In the genomic region with DNA sequence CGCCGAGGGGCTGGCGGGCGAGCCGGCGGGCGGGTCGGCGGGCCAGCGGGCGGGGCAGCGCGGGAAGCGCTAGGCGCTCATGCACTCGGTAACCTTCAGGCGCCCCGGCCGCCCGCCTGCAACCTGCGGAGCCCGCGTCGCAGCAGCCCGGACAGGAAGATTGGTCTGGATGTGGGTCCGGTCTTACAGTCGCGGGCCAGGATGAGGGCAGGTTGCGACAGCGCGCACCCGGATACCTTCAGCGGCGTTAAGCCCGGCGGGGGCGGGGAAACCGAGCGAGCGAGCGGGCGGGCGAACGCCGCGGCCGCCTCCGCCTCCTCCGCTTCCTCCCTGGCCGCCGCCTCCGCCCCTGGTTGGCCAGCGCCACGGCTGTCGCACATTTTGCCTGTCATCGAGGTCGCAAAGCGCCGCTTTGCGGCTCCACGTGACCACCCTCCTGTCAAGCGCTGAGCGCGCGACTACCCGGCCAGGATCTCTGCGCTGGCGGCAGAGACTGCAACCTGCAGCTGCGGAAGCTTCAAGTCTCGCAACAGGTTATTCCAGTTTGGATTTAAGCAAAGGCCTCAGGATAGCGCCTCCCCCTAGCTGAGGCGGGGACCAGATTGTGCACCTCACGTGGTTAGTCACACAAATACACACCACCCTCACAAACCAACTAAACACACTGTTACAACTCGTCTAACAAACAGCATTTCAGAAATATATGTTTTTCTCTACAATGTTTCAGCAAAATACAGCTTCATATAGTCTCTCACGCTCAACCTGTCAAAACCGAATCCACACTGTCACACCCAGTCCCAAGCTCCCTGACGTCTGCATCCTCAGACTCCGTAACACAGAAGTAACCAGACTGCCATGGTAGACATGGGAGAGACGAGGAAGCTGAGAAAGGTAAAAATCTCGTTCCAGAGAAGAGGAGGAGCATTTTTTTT, we compare ENCODE assay signal across 8 cellular contexts. TPM values are rescaled to one million over a fixed set of nuclear protein-coding genes. Genes with fewer than 3 reads are reported as not detected.
DNase-seq lines count a peak whose midpoint lies in the region; TF ChIP-seq lines count a peak whose summit lies in the region.

A gene (minus strand): TSS at position 355 of the 932 bp plus-strand sequence. CDS start 456 bp downstream, outside the sequence.

- no peaks in the 10 kb centered on the region for H4K20me1 ChIP-seq in neural cell (ENCODE audit: insufficient read depth)

- TF ChIP-seq CTCF in LNCaP clone FGC (IDR thresholded peaks at IDR 0.05; ENCODE audit: control insufficient read depth, extremely low read depth, insufficient read depth) (peak; percentile 27), fibroblast of villous mesenchyme (IDR thresholded peaks at IDR 0.05; ENCODE audit: insufficient read depth, low read depth, low read length) (peak; percentile 22), neural cell (IDR thresholded peaks at IDR 0.05; ENCODE audit: poor library complexity, severe bottlenecking) (peak; percentile 65), stomach (IDR thresholded peaks at IDR 0.05) (peak in 4 of 7 experiments; percentile 12 to 68 (median 47))

- H3F3A ChIP-seq in neural cell (ENCODE audit: insufficient read depth, low read length, poor library complexity, severe bottlenecking) = peaks cover 5% of the 10 kb centered on the region

- H3K27ac ChIP-seq in neural cell (ENCODE audit: low read length) (peak within 1 kb of the TSS; percentile 76), stomach (peak within 1 kb of the TSS; percentile 86 to 93 (median 89))

- H3K9ac ChIP-seq in ES-I3 (ENCODE audit: low read depth, low read length) = peak within 1 kb of the TSS; percentile 90
- peak within 1 kb of the TSS; percentile 74 for H3K9ac ChIP-seq in neural cell (ENCODE audit: low read length)

- H3K4me2 ChIP-seq in neural cell (ENCODE audit: low read length) = peak within 1 kb of the TSS; percentile 97

- peak within 1 kb of the TSS; percentile 59 for H2AFZ ChIP-seq in neural cell (ENCODE audit: low read depth, low read length)

- H3K27me3 ChIP-seq in neural cell (ENCODE audit: insufficient read depth, low read depth, low read length) (peaks cover 21% of the 10 kb centered on the region), stomach (no peaks in the 10 kb centered on the region)

- peak; percentile 46 for TF ChIP-seq RAD21 in neural cell (conservative IDR thresholded peaks at IDR 0.05)

- H3K4me3 ChIP-seq in LNCaP clone FGC (ENCODE audit: low read depth, low read length) = peak within 1 kb of the TSS; percentile 91
- H3K4me3 ChIP-seq in fibroblast of villous mesenchyme (ENCODE audit: low read depth, low read length) = peak within 1 kb of the TSS; percentile 95
- H3K4me3 ChIP-seq in neural cell (ENCODE audit: low read length) = peak within 1 kb of the TSS; percentile 83
- H3K4me3 ChIP-seq in stomach = peak within 1 kb of the TSS; percentile 70 to 88 (median 80)

- DNase-seq in H4 (ENCODE audit: low spot score) (peak; percentile 97), LNCaP clone FGC (ENCODE audit: low read depth) (peak; percentile 100), SHP77 (lab: John Stamatoyannopoulos, UW) (peak; percentile 96 to 98), activated gamma-delta T cell (lab: John Stamatoyannopoulos, UW) (peak; percentile 98), fibroblast of villous mesenchyme (ENCODE audit: low read depth) (peak; percentile 97), stomach (peak; percentile 98)

- peak in 1 of 4 donors; percentile 82 for TF ChIP-seq POLR2A in stomach (IDR thresholded peaks at IDR 0.05)

- intact Hi-C loops in stomach (cut with DNase I; ENCODE audit: low total_unique reads) = no loop called here

- H3K9me2 ChIP-seq in neural cell (ENCODE audit: insufficient read depth, low read length) = no peaks in the 10 kb centered on the region

- peak; percentile 71 for TF ChIP-seq EP300 in neural cell (conservative IDR thresholded peaks at IDR 0.05; ENCODE audit: poor library complexity, severe bottlenecking)
- no peak for TF ChIP-seq EP300 in stomach (IDR thresholded peaks at IDR 0.05)

- H3K4me1 ChIP-seq in ES-I3 (ENCODE audit: insufficient read depth, low read length) (no peaks in the 10 kb centered on the region; the same call in 1 of the 2 replicates), stomach (peaks cover 14 to 42% (median 30%) of the 10 kb centered on the region in 4 donors)

- 0 to 1% (median 0%) methylated on average over 25 to 77 of the region's 80 CpGs for WGBS in stomach, 5 donors

- peaks cover 14% of the 10 kb centered on the region for H3K79me2 ChIP-seq in neural cell (replicated peaks; ENCODE audit: insufficient read depth, low read length)

- H3K36me3 ChIP-seq in ES-I3 (ENCODE audit: insufficient read depth, low read length) (no peaks in the 10 kb centered on the region), neural cell (ENCODE audit: insufficient read depth, low read length) (no peaks in the 10 kb centered on the region), stomach (no peaks in the 10 kb centered on the region)

- H3K9me3 ChIP-seq in ES-I3 (ENCODE audit: control insufficient read depth, insufficient read depth, low read length) (no peaks in the 10 kb centered on the region), neural cell (ENCODE audit: low read length) (no peaks in the 10 kb centered on the region), stomach (no peaks in the 10 kb centered on the region)

TF ChIP-seq in neural cell, 6 proteins besides CTCF, POLR2A, EP300 and RAD21:
- TF ChIP-seq, protein P1, sequence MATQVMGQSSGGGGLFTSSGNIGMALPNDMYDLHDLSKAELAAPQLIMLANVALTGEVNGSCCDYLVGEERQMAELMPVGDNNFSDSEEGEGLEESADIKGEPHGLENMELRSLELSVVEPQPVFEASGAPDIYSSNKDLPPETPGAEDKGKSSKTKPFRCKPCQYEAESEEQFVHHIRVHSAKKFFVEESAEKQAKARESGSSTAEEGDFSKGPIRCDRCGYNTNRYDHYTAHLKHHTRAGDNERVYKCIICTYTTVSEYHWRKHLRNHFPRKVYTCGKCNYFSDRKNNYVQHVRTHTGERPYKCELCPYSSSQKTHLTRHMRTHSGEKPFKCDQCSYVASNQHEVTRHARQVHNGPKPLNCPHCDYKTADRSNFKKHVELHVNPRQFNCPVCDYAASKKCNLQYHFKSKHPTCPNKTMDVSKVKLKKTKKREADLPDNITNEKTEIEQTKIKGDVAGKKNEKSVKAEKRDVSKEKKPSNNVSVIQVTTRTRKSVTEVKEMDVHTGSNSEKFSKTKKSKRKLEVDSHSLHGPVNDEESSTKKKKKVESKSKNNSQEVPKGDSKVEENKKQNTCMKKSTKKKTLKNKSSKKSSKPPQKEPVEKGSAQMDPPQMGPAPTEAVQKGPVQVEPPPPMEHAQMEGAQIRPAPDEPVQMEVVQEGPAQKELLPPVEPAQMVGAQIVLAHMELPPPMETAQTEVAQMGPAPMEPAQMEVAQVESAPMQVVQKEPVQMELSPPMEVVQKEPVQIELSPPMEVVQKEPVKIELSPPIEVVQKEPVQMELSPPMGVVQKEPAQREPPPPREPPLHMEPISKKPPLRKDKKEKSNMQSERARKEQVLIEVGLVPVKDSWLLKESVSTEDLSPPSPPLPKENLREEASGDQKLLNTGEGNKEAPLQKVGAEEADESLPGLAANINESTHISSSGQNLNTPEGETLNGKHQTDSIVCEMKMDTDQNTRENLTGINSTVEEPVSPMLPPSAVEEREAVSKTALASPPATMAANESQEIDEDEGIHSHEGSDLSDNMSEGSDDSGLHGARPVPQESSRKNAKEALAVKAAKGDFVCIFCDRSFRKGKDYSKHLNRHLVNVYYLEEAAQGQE (IDR thresholded peaks at IDR 0.05; ENCODE audit: borderline replicate concordance) = peak; percentile 77
- TF ChIP-seq MXI1 (conservative IDR thresholded peaks at IDR 0.05; ENCODE audit: poor library complexity, severe bottlenecking) (peak; percentile 87), TAF1 (IDR thresholded peaks at IDR 0.05; ENCODE audit: low read depth) (peak; percentile 79), SMC3 (conservative IDR thresholded peaks at IDR 0.05; ENCODE audit: poor library complexity) (peak; percentile 57), EZH2 (IDR thresholded peaks at IDR 0.05; ENCODE audit: borderline replicate concordance, insufficient read depth, low read length, poor library complexity, severe bottlenecking) (no peak), POLR2AphosphoS5 (IDR thresholded peaks at IDR 0.05) (peak; percentile 89)

RNA-seq across cellular contexts. Expression of the gene that starts here (rescaled TPM):
- total RNA-seq in H4 (2014; rRNA removed; shearing (Covaris generic)) = 91.9 and 97.3 TPM in 2 replicates
- 41.2 and 55.7 TPM in 2 replicates for total RNA-seq in fibroblast of villous mesenchyme
- polyA plus RNA-seq in neural cell = 38.4 and 52.1 TPM in 2 replicates
- 87.2 and 105 TPM in 2 replicates for polyA minus RNA-seq in neural cell
- total RNA-seq in stomach = 100 to 1,000 TPM in 1 of 5 donors, 10 to 100 TPM in 4; 22.5 to 144 (median 61.0) TPM
- polyA plus RNA-seq in stomach = 10 to 100 TPM; 20.1 to 27.8 (median 23.2) TPM

Comparison
In these comparisons a context has a peak if more than half of its experiments do, and no peak if none do; other contexts are left out.
1. Peak in every context shown above with its lines: DNase-seq, H3K4me3 ChIP-seq and H3K27ac ChIP-seq.